Comparison of ENCODE assay signal across 19 cellular contexts in the genomic region with DNA sequence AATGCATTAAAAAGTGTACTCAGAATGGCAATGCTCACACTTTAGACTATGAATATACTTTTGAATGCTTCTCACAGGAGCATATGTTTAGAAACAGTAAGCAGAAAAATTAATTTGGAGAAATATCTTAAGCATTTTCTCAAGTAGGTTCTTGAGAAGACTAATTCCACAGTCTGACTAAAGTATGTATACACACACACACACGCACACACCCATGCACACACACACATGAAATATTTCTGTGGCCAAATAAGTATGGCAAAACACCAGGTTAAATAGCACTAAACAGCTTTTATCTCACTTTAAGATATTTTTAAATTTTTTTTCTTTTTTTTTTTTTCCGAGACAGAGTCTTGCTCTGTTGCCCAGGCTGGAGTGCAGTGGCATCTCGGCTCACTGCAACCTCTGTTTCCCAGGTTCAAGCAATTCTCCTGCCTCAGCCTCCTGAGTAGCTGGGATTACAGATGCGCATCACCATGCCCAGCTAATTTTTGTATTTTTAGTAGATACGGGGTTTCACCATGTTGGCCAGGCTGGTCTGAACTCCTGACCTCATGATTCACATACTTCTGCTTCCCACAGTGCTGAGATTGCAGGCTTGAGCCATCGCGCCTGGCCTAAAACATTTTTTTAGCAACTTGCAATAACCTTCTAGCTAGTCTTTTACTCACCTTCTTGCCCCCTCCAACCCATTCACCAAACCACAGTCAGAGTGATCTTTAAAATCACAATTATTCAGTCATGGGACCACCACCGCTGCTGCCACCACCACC.
DNase-seq lines count a peak whose midpoint lies in the region; ATAC-seq and TF ChIP-seq lines count a peak whose summit lies in the region.
"Had no signal": no experiment of that assay in that cellular context is flagged by ENCODE, and none has a peak within 500 bp of the region (broad histone marks: within the 10 kb centered on the region; RNA-seq: fewer than 3 reads in every experiment).

No MANE protein-coding gene starts in this region.

- no peak overlapping the region for H3K4me3 ChIP-seq in AG04449 (ENCODE audit: low read depth, low read length)
- H3K4me3 ChIP-seq: gastroesophageal sphincter, GM23338 had no signal

- POLR2A ChIA-PET in AG04449 (lab: Yijun Ruan, JAX): no interaction called here

- TF ChIP-seq CTCF in AG04449 (IDR thresholded peaks at IDR 0.05; ENCODE audit: insufficient read depth, low read length, missing control alignments): no peak

- in situ Hi-C loops in ACHN (cut with HindIII; ENCODE audit: low pct_ligation_motif_present, low pct_unique_long_range_greater_than_20kb, low sequenced_read_pairs): no loop called here

- no peak for ATAC-seq in HG03135 (IDR thresholded peaks at IDR 0.05; ENCODE audit: unreplicated experiment)
- ATAC-seq: activated CD8-positive, alpha-beta T cell treated with anti-CD3 and anti-CD28 coated beads for 36 hours; activated T-cell treated with anti-CD3 and anti-CD28 coated beads, Interleukin-2, amount 50 U/mL, for 72 hours; gastroesophageal sphincter; GM23338; PC-3; right cardiac atrium had no signal

- CTCF ChIA-PET in AG04449 (lab: Yijun Ruan, JAX): interaction anchor here (1.3 to 1.4 kb wide), 2 partner anchors 22 to 57 kb away, joined by 3 to 4 read pairs; no protein-coding TSS in a partner anchor

- DNase-seq in AG04449 (ENCODE audit: low read depth, low spot score) (peak; percentile 49), LHCN-M2 (ENCODE audit: low read depth) (peak; percentile 75), amniotic epithelial cell (ENCODE audit: low read depth) (peak; percentile 94), glomerular visceral epithelial cell (ENCODE audit: extremely low spot score) (peak; percentile 23), NCI-H510A (lab: John Stamatoyannopoulos, UW) (no peak), ACHN (no peak)
- no peak for DNase-seq in stimulated activated CD4-positive, alpha-beta T cell treated with anti-CD3 and anti-CD28 coated beads, Interleukin-1b, Interleukin-23, amount 100 ng/mL, for 48 hours
- DNase-seq: activated CD8-positive, alpha-beta T cell treated with anti-CD3 and anti-CD28 coated beads for 36 hours; activated naive CD8-positive, alpha-beta T cell treated with anti-CD3 and anti-CD28 coated beads for 36 hours; activated T-cell treated with anti-CD3 and anti-CD28 coated beads, Interleukin-2, amount 50 U/mL, for 72 hours; CD4-positive, alpha-beta memory T cell; NCI-H187; nephron progenitor cell; PC-3; right cardiac atrium; SW 1271 had no signal

Comparison
In these comparisons a context has a peak if more than half of its experiments do, and no peak if none do; other contexts are left out.
1. DNase-seq: peak in AG04449 (single experiment), LHCN-M2 (single experiment), amniotic epithelial cell (single experiment) and glomerular visceral epithelial cell (single experiment); none in NCI-H510A (single experiment), ACHN (single experiment) and stimulated activated CD4-positive, alpha-beta T cell treated with anti-CD3 and anti-CD28 coated beads, Interleukin-1b, Interleukin-23, amount 100 ng/mL, for 48 hours (single experiment).